1 cellular context compared by ENCODE assay signal in genomic region chr14:58805057-58805456, GRCh38.
TF ChIP-seq lines count a peak whose summit lies in the region.

No MANE protein-coding gene starts in this region.

TF ChIP-seq in HEK293, 187 proteins besides CTCF, POLR2A, EP300 and RAD21 (continued from another document and continues in another):
- TF ChIP-seq ZNF404 (tag by site-specific recombination; IDR thresholded peaks at IDR 0.05) (no peak), ZBTB7A (tag by site-specific recombination; IDR thresholded peaks at IDR 0.05; ENCODE audit: low read depth) (no peak), OSR2 (tag by site-specific recombination; IDR thresholded peaks at IDR 0.05) (peak; percentile 49), ZNF548 (tag by site-specific recombination; IDR thresholded peaks at IDR 0.05) (no peak), ZNF292 (tag by site-specific recombination; IDR thresholded peaks at IDR 0.05; ENCODE audit: borderline replicate concordance, low read depth) (no peak), ZNF660 (tag by site-specific recombination; IDR thresholded peaks at IDR 0.05) (peak; percentile 82; the same call in 1 of the 2 replicates), HOXD13 (CRISPR knock-in tag; IDR thresholded peaks at IDR 0.05; ENCODE audit: borderline replicate concordance) (no peak), WT1 (tag by site-specific recombination; IDR thresholded peaks at IDR 0.05) (peak; percentile 86), KLF17 (tag by site-specific recombination; IDR thresholded peaks at IDR 0.05) (no peak), ZNF514 (tag by site-specific recombination; IDR thresholded peaks at IDR 0.05) (no peak), SP3 (tag by site-specific recombination; IDR thresholded peaks at IDR 0.05) (no peak), ZNF555 (tag by site-specific recombination; conservative IDR thresholded peaks at IDR 0.05) (no peak), ZNF621 (tag by site-specific recombination; IDR thresholded peaks at IDR 0.05) (no peak), ZNF560 (tag by site-specific recombination; IDR thresholded peaks at IDR 0.05; ENCODE audit: borderline replicate concordance) (no peak), ZFP41 (tag by site-specific recombination; IDR thresholded peaks at IDR 0.05; ENCODE audit: borderline replicate concordance) (no peak), ZNF416 (tag by site-specific recombination; IDR thresholded peaks at IDR 0.05) (no peak), ZNF341 (tag by site-specific recombination; IDR thresholded peaks at IDR 0.05; ENCODE audit: low read depth) (no peak), ZNF280D (tag by site-specific recombination; IDR thresholded peaks at IDR 0.05) (no peak), ZNF571 (tag by site-specific recombination; IDR thresholded peaks at IDR 0.05) (no peak), ZNF658 (tag by site-specific recombination; IDR thresholded peaks at IDR 0.05) (no peak), ZNF16 (tag by site-specific recombination; IDR thresholded peaks at IDR 0.05; ENCODE audit: low read depth) (no peak), ZNF266 (tag by site-specific recombination; IDR thresholded peaks at IDR 0.05; ENCODE audit: low read depth) (no peak), PRDM4 (tag by site-specific recombination; IDR thresholded peaks at IDR 0.05) (no peak), ZNF629 (tag by site-specific recombination; IDR thresholded peaks at IDR 0.05) (peak; percentile 89), ZNF48 (tag by site-specific recombination; IDR thresholded peaks at IDR 0.05) (no peak), ZBTB26 (tag by site-specific recombination; optimal IDR thresholded peaks at IDR 0.05) (no peak), SCRT2 (tag by site-specific recombination; IDR thresholded peaks at IDR 0.05) (no peak), ZNF837 (tag by site-specific recombination; IDR thresholded peaks at IDR 0.05) (no peak), ZNF18 (tag by site-specific recombination; IDR thresholded peaks at IDR 0.05) (peak; percentile 65), ZNF132 (tag by site-specific recombination; IDR thresholded peaks at IDR 0.05; ENCODE audit: borderline replicate concordance) (no peak), ZNF777 (tag by site-specific recombination; IDR thresholded peaks at IDR 0.05; ENCODE audit: borderline replicate concordance) (no peak), ZNF140 (tag by site-specific recombination; IDR thresholded peaks at IDR 0.05) (no peak), ZNF610 (tag by site-specific recombination; IDR thresholded peaks at IDR 0.05; ENCODE audit: borderline replicate concordance) (no peak), ZNF324 (tag by site-specific recombination; IDR thresholded peaks at IDR 0.05) (no peak), TCF7L2 (IDR thresholded peaks at IDR 0.05; ENCODE audit: borderline replicate concordance, low read depth, low read length) (no peak), ZNF221 (tag by site-specific recombination; IDR thresholded peaks at IDR 0.05; ENCODE audit: borderline replicate concordance) (no peak), ZNF114 (tag by site-specific recombination; IDR thresholded peaks at IDR 0.05) (no peak), MYNN (tag by site-specific recombination; IDR thresholded peaks at IDR 0.05; ENCODE audit: borderline replicate concordance) (no peak), ZNF518A (tag by site-specific recombination; conservative IDR thresholded peaks at IDR 0.05; ENCODE audit: low read depth) (no peak; the same call in 1 of the 2 replicates), PRDM10 (tag by site-specific recombination; IDR thresholded peaks at IDR 0.05) (peak; percentile 58), HOXA7 (CRISPR knock-in tag; IDR thresholded peaks at IDR 0.05; ENCODE audit: borderline replicate concordance) (no peak), GLI4 (tag by site-specific recombination; IDR thresholded peaks at IDR 0.05) (no peak), SP7 (tag by site-specific recombination; IDR thresholded peaks at IDR 0.05) (peak; percentile 85), ZNF449 (tag by site-specific recombination; IDR thresholded peaks at IDR 0.05) (no peak), GLIS2 (tag by site-specific recombination; IDR thresholded peaks at IDR 0.05) (no peak), MZF1 (tag by site-specific recombination; IDR thresholded peaks at IDR 0.05; ENCODE audit: borderline replicate concordance) (no peak), GLI2 (tag by site-specific recombination; IDR thresholded peaks at IDR 0.05; ENCODE audit: borderline replicate concordance, low read depth) (no peak)
